ENCODE assay signal across 9 cellular contexts in the genomic region with DNA sequence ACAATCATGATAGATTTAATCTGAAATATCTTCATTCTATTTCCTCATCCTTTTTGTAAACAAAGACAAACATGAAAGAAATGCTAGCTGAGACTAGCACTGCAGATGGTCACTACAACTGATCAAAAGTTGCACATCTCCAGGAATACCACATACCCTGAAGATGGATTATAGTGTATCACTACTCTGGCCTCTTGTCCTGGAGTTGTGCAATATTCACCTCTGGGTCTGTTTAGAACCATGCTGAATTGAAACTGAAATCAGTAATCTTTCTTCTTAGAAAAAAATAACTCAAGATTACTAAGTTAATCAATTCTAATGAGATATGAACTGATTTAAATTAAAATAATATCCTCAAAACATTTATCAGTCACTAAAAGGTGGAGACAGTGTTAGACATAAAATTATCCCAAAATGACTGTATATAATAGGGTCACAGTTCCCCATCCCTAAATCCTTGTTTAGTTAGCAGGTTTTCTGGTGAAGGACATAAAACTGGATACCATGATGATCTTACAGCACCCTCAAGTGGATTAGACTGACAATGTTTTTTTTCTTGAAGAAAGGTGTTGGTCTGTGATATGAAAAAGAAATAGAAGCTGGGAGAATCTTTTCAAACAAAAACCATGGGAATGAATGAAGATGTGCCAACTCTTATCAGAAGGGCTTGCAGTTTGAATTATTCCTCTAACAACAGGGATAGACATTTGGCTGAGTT. TPM values are rescaled to one million over a fixed set of nuclear protein-coding genes. Genes with fewer than 3 reads are reported as not detected.
DNase-seq lines count a peak whose midpoint lies in the region; ATAC-seq lines count a peak whose summit lies in the region.
"Had no signal": no experiment of that assay in that cellular context is flagged by ENCODE, and none has a peak within 500 bp of the region (broad histone marks: within the 10 kb centered on the region; RNA-seq: fewer than 3 reads in every experiment).

No MANE protein-coding gene starts in this region.

- H3K27me3 Mint-ChIP-seq in activated naive CD8-positive, alpha-beta T cell treated with anti-CD3 and anti-CD28 coated beads for 36 hours, result peaks cover 43% of the 10 kb centered on the region

- H3K4me3 Mint-ChIP-seq in activated naive CD8-positive, alpha-beta T cell treated with anti-CD3 and anti-CD28 coated beads for 36 hours, result no peak overlapping the region
- H3K4me3 Mint-ChIP-seq: B cell had no signal

- in situ Hi-C loops in T47D (cut with HindIII; ENCODE audit: low pct_unique_long_range_greater_than_20kb, low sequenced_read_pairs), result no loop called here

- peak; percentile 59 for ATAC-seq in HG02678 (IDR thresholded peaks at IDR 0.05; ENCODE audit: unreplicated experiment)

- peak; percentile 13 for DNase-seq in NCI-H1436 (lab: John Stamatoyannopoulos, UW)
- no peak for DNase-seq in NCI-H1436 treated with DMSO at 0.1 percent for 48 hours (lab: John Stamatoyannopoulos, UW)
- DNase-seq in NCI-H2171 treated with DMSO at 0.1 percent for 48 hours (lab: John Stamatoyannopoulos, UW), result peak; percentile 81
- DNase-seq in T47D (ENCODE audit: low read depth in 1 of 2, low spot score in 1 of 2), result peak; percentile 47 to 83
- peak; percentile 49 for DNase-seq in putamen (ENCODE audit: low spot score)
- DNase-seq in islet precursor cell, result no peak
- no peak for DNase-seq in activated naive CD8-positive, alpha-beta T cell treated with anti-CD3 and anti-CD28 coated beads for 36 hours

- H3K4me1 Mint-ChIP-seq in activated naive CD8-positive, alpha-beta T cell treated with anti-CD3 and anti-CD28 coated beads for 36 hours, result no peaks in the 10 kb centered on the region
- H3K4me1 Mint-ChIP-seq: B cell had no signal

- H3K27ac Mint-ChIP-seq in activated naive CD8-positive, alpha-beta T cell treated with anti-CD3 and anti-CD28 coated beads for 36 hours, result no peak overlapping the region
- H3K27ac Mint-ChIP-seq: B cell had no signal

- H3K36me3 Mint-ChIP-seq in activated naive CD8-positive, alpha-beta T cell treated with anti-CD3 and anti-CD28 coated beads for 36 hours, result no peaks in the 10 kb centered on the region

- H3K9me3 Mint-ChIP-seq in activated naive CD8-positive, alpha-beta T cell treated with anti-CD3 and anti-CD28 coated beads for 36 hours, result no peaks in the 10 kb centered on the region

RNA-seq across cellular contexts. Expression of gene TTC14, which starts 7.2 kb away (rescaled TPM):
- total RNA-seq in activated naive CD8-positive, alpha-beta T cell treated with anti-CD3 and anti-CD28 coated beads for 36 hours, result 10 to 100 TPM; 26.5 to 28.8 TPM

Comparison
In these comparisons a context has a peak if more than half of its experiments do, and no peak if none do; other contexts are left out.
1. DNase-seq: peak in NCI-H1436 (single experiment), NCI-H2171 treated with DMSO at 0.1 percent for 48 hours (single experiment), T47D (2 of 2) and putamen (single experiment); none in NCI-H1436 treated with DMSO at 0.1 percent for 48 hours (single experiment), islet precursor cell (single experiment) and activated naive CD8-positive, alpha-beta T cell treated with anti-CD3 and anti-CD28 coated beads for 36 hours (single experiment).